In genomic region chr2:30177861-30178465, GRCh38 we compare ENCODE assay signal across 1 cellular context.
TF ChIP-seq lines count a peak whose summit lies in the region.

No MANE protein-coding gene starts in this region.

TF ChIP-seq in K562, 482 proteins besides CTCF, POLR2A, EP300 and RAD21 (continued from another document):
- no peak for TF ChIP-seq HIVEP1 (CRISPR knock-in tag; IDR thresholded peaks at IDR 0.05)
- TF ChIP-seq, protein P1, sequence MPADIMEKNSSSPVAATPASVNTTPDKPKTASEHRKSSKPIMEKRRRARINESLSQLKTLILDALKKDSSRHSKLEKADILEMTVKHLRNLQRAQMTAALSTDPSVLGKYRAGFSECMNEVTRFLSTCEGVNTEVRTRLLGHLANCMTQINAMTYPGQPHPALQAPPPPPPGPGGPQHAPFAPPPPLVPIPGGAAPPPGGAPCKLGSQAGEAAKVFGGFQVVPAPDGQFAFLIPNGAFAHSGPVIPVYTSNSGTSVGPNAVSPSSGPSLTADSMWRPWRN (IDR thresholded peaks at IDR 0.05; ENCODE audit: low read depth) = no peak
- TF ChIP-seq ZC3H11A (IDR thresholded peaks at IDR 0.05; ENCODE audit: low read depth, low read length) = no peak
- no peak for TF ChIP-seq ZSCAN29 (IDR thresholded peaks at IDR 0.05)
- TF ChIP-seq POLR2AphosphoS2 (IDR thresholded peaks at IDR 0.05; ENCODE audit: low read length) = no peak
- TF ChIP-seq, protein P2, sequence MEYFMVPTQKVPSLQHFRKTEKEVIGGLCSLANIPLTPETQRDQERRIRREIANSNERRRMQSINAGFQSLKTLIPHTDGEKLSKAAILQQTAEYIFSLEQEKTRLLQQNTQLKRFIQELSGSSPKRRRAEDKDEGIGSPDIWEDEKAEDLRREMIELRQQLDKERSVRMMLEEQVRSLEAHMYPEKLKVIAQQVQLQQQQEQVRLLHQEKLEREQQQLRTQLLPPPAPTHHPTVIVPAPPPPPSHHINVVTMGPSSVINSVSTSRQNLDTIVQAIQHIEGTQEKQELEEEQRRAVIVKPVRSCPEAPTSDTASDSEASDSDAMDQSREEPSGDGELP (CRISPR knock-in tag; IDR thresholded peaks at IDR 0.05; ENCODE audit: borderline replicate concordance) = no peak
- no peak for TF ChIP-seq TBL1XR1 (IDR thresholded peaks at IDR 0.05; ENCODE audit: low read length in 2 of 2)
TF ChIP-seq in K562: peak in this region for 0.
